In the genomic region with DNA sequence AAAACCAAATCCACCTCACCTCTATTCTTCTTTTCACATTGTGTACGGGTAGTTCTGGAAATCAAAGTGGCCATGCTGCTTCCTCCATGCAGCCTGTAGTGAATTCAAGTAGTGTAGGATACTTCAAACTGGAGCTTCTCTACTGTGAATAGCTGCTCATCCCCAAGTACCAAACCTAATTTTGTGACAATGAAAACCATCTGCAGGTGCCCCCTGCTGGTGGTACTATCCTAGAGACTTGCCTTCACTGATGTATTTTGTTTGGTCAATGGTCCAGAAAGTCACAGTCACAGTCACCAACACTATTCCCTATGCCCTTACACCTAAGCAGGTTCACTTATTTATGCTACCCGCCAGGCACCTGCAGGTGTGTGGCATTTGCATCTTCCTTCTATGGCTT, we compare ENCODE assay signal across 7 cellular contexts. TPM values are rescaled to one million over a fixed set of nuclear protein-coding genes. Genes with fewer than 3 reads are reported as not detected.
DNase-seq lines count a peak whose midpoint lies in the region; ATAC-seq and TF ChIP-seq lines count a peak whose summit lies in the region.
"Not testable (repeated sequence)": the region's sequence is repeated elsewhere in the genome, so short reads cannot be mapped to it uniquely, and the experiment has no call there.

No MANE protein-coding gene starts in this region.

- H3K27ac Mint-ChIP-seq in naive B cell; stimulated activated effector memory CD8-positive, alpha-beta T cell treated with anti-CD3 and anti-CD28 coated beads, Interleukin-12 subunit alpha, Interleukin-12 subunit beta, amount 100 ng/mL, for 72 hours: not testable (repeated sequence)

- not testable (repeated sequence) for H3K4me1 Mint-ChIP-seq in activated T-cell treated with anti-CD3 and anti-CD28 coated beads, Interleukin-2, amount 50 U/mL, for 4 hours (ENCODE audit: low read depth); naive B cell; stimulated activated effector memory CD8-positive, alpha-beta T cell treated with anti-CD3 and anti-CD28 coated beads, Interleukin-12 subunit alpha, Interleukin-12 subunit beta, amount 100 ng/mL, for 72 hours

- H3K27ac ChIP-seq in DND-41 (ENCODE audit: low read length); right cardiac atrium (ENCODE audit: low read length): not testable (repeated sequence)

- H3K79me2 ChIP-seq in DND-41 (ENCODE audit: insufficient read depth, low read length): not testable (repeated sequence)

- not testable (repeated sequence) for H3K4me3 ChIP-seq in DND-41 (ENCODE audit: low read depth in 1 of 2, low read length in 2 of 2); right cardiac atrium (ENCODE audit: low read length)

- ATAC-seq in DND-41 (ENCODE audit: insufficient read depth, low read depth) (peak; percentile 69; the same call in 2 of the 3 replicates), SK-N-SH treated with all-trans-retinoic acid at 6 μM for 48 hours (peak; percentile 89), esophagus mucosa (peak; percentile 76), right cardiac atrium (peak; percentile 68 to 83), naive B cell (ENCODE audit: low read depth in 2 of 2) (peak; percentile 30 to 75)
- peak; percentile 48 to 53 for ATAC-seq in activated T-cell treated with anti-CD3 and anti-CD28 coated beads, Interleukin-2, amount 50 U/mL, for 4 hours
- peak; percentile 72 for ATAC-seq in stimulated activated effector memory CD8-positive, alpha-beta T cell treated with anti-CD3 and anti-CD28 coated beads, Interleukin-12 subunit alpha, Interleukin-12 subunit beta, amount 100 ng/mL, for 72 hours

- intact Hi-C loops in right cardiac atrium (cut with DNase I): not testable (repeated sequence)

- H3K9ac ChIP-seq in DND-41 (ENCODE audit: low read depth, low read length): not testable (repeated sequence)

- H3K4me2 ChIP-seq in DND-41 (ENCODE audit: insufficient read depth, low read length): not testable (repeated sequence)

- not testable (repeated sequence) for H3K36me3 ChIP-seq in DND-41 (ENCODE audit: insufficient read depth, low read length)

- H3K9me3 Mint-ChIP-seq in activated T-cell treated with anti-CD3 and anti-CD28 coated beads, Interleukin-2, amount 50 U/mL, for 4 hours; naive B cell; stimulated activated effector memory CD8-positive, alpha-beta T cell treated with anti-CD3 and anti-CD28 coated beads, Interleukin-12 subunit alpha, Interleukin-12 subunit beta, amount 100 ng/mL, for 72 hours: not testable (repeated sequence)

- H3K36me3 Mint-ChIP-seq in activated T-cell treated with anti-CD3 and anti-CD28 coated beads, Interleukin-2, amount 50 U/mL, for 4 hours (ENCODE audit: insufficient read depth); naive B cell; stimulated activated effector memory CD8-positive, alpha-beta T cell treated with anti-CD3 and anti-CD28 coated beads, Interleukin-12 subunit alpha, Interleukin-12 subunit beta, amount 100 ng/mL, for 72 hours: not testable (repeated sequence)

- not testable (repeated sequence) for H3K27me3 ChIP-seq in DND-41 (ENCODE audit: insufficient read depth, low read length, poor library complexity); right cardiac atrium (ENCODE audit: control insufficient read depth, insufficient read depth)

- WGBS in right cardiac atrium: 68% methylated on average over 1 of the region's 2 CpGs

- not testable (repeated sequence) for H3K27me3 Mint-ChIP-seq in activated T-cell treated with anti-CD3 and anti-CD28 coated beads, Interleukin-2, amount 50 U/mL, for 4 hours (ENCODE audit: low read depth); naive B cell

- not testable (repeated sequence) for H4K20me1 ChIP-seq in DND-41 (ENCODE audit: insufficient read depth, low read length)

- TF ChIP-seq CTCF in DND-41 (IDR thresholded peaks at IDR 0.05; ENCODE audit: borderline replicate concordance, extremely low read depth, low read length, poor library complexity, severe bottlenecking): not testable (repeated sequence)

- H3K4me1 ChIP-seq in DND-41 (ENCODE audit: insufficient read depth, low read length); right cardiac atrium (ENCODE audit: control insufficient read depth, insufficient read depth, low read length): not testable (repeated sequence)

- H3K9me3 ChIP-seq in DND-41 (ENCODE audit: insufficient read depth, low read length, severe bottlenecking); right cardiac atrium (ENCODE audit: control insufficient read depth, low read length): not testable (repeated sequence)

- H3K4me3 Mint-ChIP-seq in activated T-cell treated with anti-CD3 and anti-CD28 coated beads, Interleukin-2, amount 50 U/mL, for 4 hours; naive B cell; stimulated activated effector memory CD8-positive, alpha-beta T cell treated with anti-CD3 and anti-CD28 coated beads, Interleukin-12 subunit alpha, Interleukin-12 subunit beta, amount 100 ng/mL, for 72 hours: not testable (repeated sequence)

- H2AFZ ChIP-seq in DND-41 (ENCODE audit: low read depth, low read length): not testable (repeated sequence)

- not testable (repeated sequence) for DNase-seq in DND-41; activated T-cell treated with anti-CD3 and anti-CD28 coated beads, Interleukin-2, amount 50 U/mL, for 4 hours; right cardiac atrium; naive B cell; stimulated activated effector memory CD8-positive, alpha-beta T cell treated with anti-CD3 and anti-CD28 coated beads, Interleukin-12 subunit alpha, Interleukin-12 subunit beta, amount 100 ng/mL, for 72 hours (ENCODE audit: low spot score in 2 of 2)

RNA-seq across cellular contexts. Expression of a gene that starts 39.3 kb away (rescaled TPM):
- total RNA-seq in activated T-cell treated with anti-CD3 and anti-CD28 coated beads, Interleukin-2, amount 50 U/mL, for 4 hours: 10 to 100 TPM; 10.0 to 26.7 (median 13.8) TPM
- total RNA-seq in esophagus mucosa: 22.2 TPM
- total RNA-seq in right cardiac atrium: 10 to 100 TPM in 2 of 4 donors, 1 to 10 TPM in 1, under 1 TPM in 1; 0.62 to 16.4 (median 10.7) TPM
- 7.6 TPM for polyA plus RNA-seq in right cardiac atrium
- 10 to 100 TPM in 1 of 6 donors, 1 to 10 TPM in 5; 3.8 to 16.3 (median 5.6) TPM for polyA plus RNA-seq in naive B cell (ENCODE audit: low read depth in 6 of 6)
